ENCODE assay signal across 28 cellular contexts in the genomic region with DNA sequence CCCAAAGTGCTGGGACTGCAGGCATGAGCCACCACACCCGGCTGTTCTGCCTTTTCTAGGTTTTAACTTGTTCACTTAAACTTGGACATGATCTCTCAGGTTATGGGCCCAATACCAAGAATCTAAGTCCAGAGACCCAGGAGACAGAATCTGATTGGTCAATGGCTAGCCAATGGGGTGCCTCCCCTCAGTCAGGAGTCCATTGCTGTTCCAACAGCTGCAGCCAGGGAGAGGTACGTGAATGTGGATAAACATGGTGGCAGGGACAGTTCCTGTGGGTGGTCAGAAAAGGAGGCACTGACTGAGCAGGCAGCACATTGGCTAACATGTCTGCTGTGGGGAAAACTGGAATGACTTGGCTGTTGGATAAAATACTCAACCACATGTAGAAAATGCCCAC.
DNase-seq lines count a peak whose midpoint lies in the region; ATAC-seq, FAIRE-seq and TF ChIP-seq lines count a peak whose summit lies in the region.
"Had no signal": no experiment of that assay in that cellular context is flagged by ENCODE, and none has a peak within 500 bp of the region (broad histone marks: within the 10 kb centered on the region; RNA-seq: fewer than 3 reads in every experiment).

No MANE protein-coding gene starts in this region.

- TF ChIP-seq CTCF in VCaP (conservative IDR thresholded peaks at IDR 0.05) (no peak), pancreas (IDR thresholded peaks at IDR 0.05) (no peak)

- H3K27me3 ChIP-seq in Karpas-422 (ENCODE audit: low read length) (no peaks in the 10 kb centered on the region), pancreas (no peaks in the 10 kb centered on the region)
- H3K27me3 ChIP-seq: ascending aorta had no signal

- no peak for TF ChIP-seq POLR2A in GM12891 (IDR thresholded peaks at IDR 0.05; ENCODE audit: low read depth, low read length)

- H4K20me1 ChIP-seq in Karpas-422 (ENCODE audit: insufficient read depth, low read depth, low read length), result no peaks in the 10 kb centered on the region

- H3K9me3 ChIP-seq in Karpas-422 (ENCODE audit: low read length) (no peaks in the 10 kb centered on the region), pancreas (no peaks in the 10 kb centered on the region)
- H3K9me3 ChIP-seq: ascending aorta, Caco-2, HAP-1, heart right ventricle had no signal

- no peak overlapping the region for H3K27ac ChIP-seq in Karpas-422 (ENCODE audit: low read length)
- H3K27ac ChIP-seq in VCaP, result peak overlapping the region; percentile 98
- H3K27ac ChIP-seq in pancreas, result peak overlapping the region in 3 of 4 donors; percentile 90 to 97 (median 93)
- H3K27ac ChIP-seq: BLaER1 treated with 17β-estradiol and CSF1 and Interleukin-3, amounts not matched to agents 10 nM and 100 nM had no signal

- H3K4me2 ChIP-seq in Karpas-422 (ENCODE audit: low read depth, low read length, poor library complexity, severe bottlenecking), result no peak overlapping the region
- H3K4me2 ChIP-seq: smooth muscle cell had no signal

- intact Hi-C loops in pancreas (cut with DNase I), result loop anchor here in 1 of 3 donors (5.0 kb wide), 1 partner anchor 504 kb away; a partner anchor contains a TSS

- H3K79me2 ChIP-seq in Karpas-422 (ENCODE audit: low read length), result no peaks in the 10 kb centered on the region

- no peak overlapping the region for H2AFZ ChIP-seq in Karpas-422 (ENCODE audit: low read length)

- H3K9ac ChIP-seq in Karpas-422 (ENCODE audit: low read length), result no peak overlapping the region
- H3K9ac ChIP-seq: BLaER1 treated with 17β-estradiol and CSF1 and Interleukin-3, amounts not matched to agents 10 nM and 100 nM had no signal

- WGBS in pancreas, 2 donors, result 69 to 71% methylated on average over 2 of the region's 2 CpGs

- no peaks in the 10 kb centered on the region for H3K9me2 ChIP-seq in Karpas-422 (replicated peaks; ENCODE audit: insufficient read depth, low read length)

- FAIRE-seq in pancreas (lab: Jason Lieb, UNC) (no peak), GM12891 (lab: Jason Lieb, UNC) (no peak)

- ATAC-seq in pancreas, result no peak
- ATAC-seq: activated T-helper 17 cell treated with anti-CD3 and anti-CD28 coated beads, Interleukin-2, amount 50 U/mL, for 72 hours; heart right ventricle; left cardiac atrium; stimulated activated effector memory CD8-positive, alpha-beta T cell treated with anti-CD3 and anti-CD28 coated beads, Interleukin-12 subunit alpha, Interleukin-12 subunit beta, amount 100 ng/mL, for 72 hours had no signal

- H3K4me1 ChIP-seq in Karpas-422 (ENCODE audit: low read length) (no peaks in the 10 kb centered on the region), pancreas (peaks cover 40 to 61% (median 55%) of the 10 kb centered on the region in 3 donors)
- H3K4me1 ChIP-seq: HAP-1 had no signal

- DNase-seq in NCI-H526 (lab: John Stamatoyannopoulos, UW) (peak; percentile 8 to 22), NCI-H526 treated with DMSO at 0.1 percent for 48 hours (lab: John Stamatoyannopoulos, UW) (no peak), Karpas-422 (peak; percentile 62), pancreas (no peak), dermis blood vessel endothelial cell (no peak), GM12891 (ENCODE audit: insufficient read length, low spot score) (no peak)
- no peak for DNase-seq in effector CD4-positive, alpha-beta T cell
- DNase-seq: activated CD4-positive, alpha-beta T cell treated with anti-CD3 and anti-CD28 coated beads, Interleukin-2, amount 50 U/mL, for 4 hours; activated CD4-positive, CD25-positive, alpha-beta regulatory T cell; central memory CD4-positive, alpha-beta T cell; EL; heart right ventricle; left cardiac atrium; naive B cell; NCI-H2171; NCI-H510A treated with DMSO at 0.1 percent for 48 hours; occipital lobe; retina; stimulated activated CD4-positive, alpha-beta T cell treated with anti-CD3 and anti-CD28 coated beads, Interleukin-2, amount 100 ng/mL, for 24 hours; T1000 had no signal

- no peak overlapping the region for H3K4me3 ChIP-seq in Karpas-422 (ENCODE audit: low read length)
- no peak overlapping the region for H3K4me3 ChIP-seq in pancreas
- H3K4me3 ChIP-seq: ascending aorta; BLaER1 treated with 17β-estradiol and CSF1 and Interleukin-3, amounts not matched to agents 10 nM and 100 nM; HAP-1; heart right ventricle; smooth muscle cell had no signal

- H3K36me3 ChIP-seq in Karpas-422 (ENCODE audit: insufficient read depth, low read length) (no peaks in the 10 kb centered on the region), pancreas (no peaks in the 10 kb centered on the region)
- H3K36me3 ChIP-seq: ascending aorta; BLaER1 treated with 17β-estradiol and CSF1 and Interleukin-3, amounts not matched to agents 10 nM and 100 nM; HAP-1; heart right ventricle had no signal

TF ChIP-seq in GM12891, 5 proteins besides CTCF, POLR2A, EP300 and RAD21:
- TF ChIP-seq SPI1 (IDR thresholded peaks at IDR 0.05; ENCODE audit: low read depth, low read length), result no peak
- no peak for TF ChIP-seq POLR2AphosphoS5 (IDR thresholded peaks at IDR 0.05; ENCODE audit: low read depth, low read length)

Comparison
In these comparisons a context has a peak if more than half of its experiments do, and no peak if none do; other contexts are left out.
1. DNase-seq: peak in NCI-H526 (2 of 2) and Karpas-422 (single experiment); none in NCI-H526 treated with DMSO at 0.1 percent for 48 hours (single experiment), pancreas (0 of 6), effector CD4-positive, alpha-beta T cell (single experiment), dermis blood vessel endothelial cell (single experiment) and GM12891 (single experiment).